In genomic region chr18:14940738-14941137, GRCh38 we compare ENCODE assay signal across 28 cellular contexts.
"Had no signal": no experiment of that assay in that cellular context is flagged by ENCODE, and none has a peak within 500 bp of the region (broad histone marks: within the 10 kb centered on the region; RNA-seq: fewer than 3 reads in every experiment).

No MANE protein-coding gene starts in this region.

- DNase-seq: activated B cell treated with CpG ODN at 0.5 μM for 24 hours; activated CD4-positive, alpha-beta T cell treated with anti-CD3 and anti-CD28 coated beads for 48 hours; activated CD4-positive, alpha-beta T cell treated with anti-CD3 and anti-CD28 coated beads, Interleukin-2, amount 50 U/mL, for 1 hour; activated CD4-positive, alpha-beta T cell treated with anti-CD3 and anti-CD28 coated beads, Interleukin-2, amount 50 U/mL, for 48 hours; activated CD8-positive, alpha-beta memory T cell treated with anti-CD3 and anti-CD28 coated beads, Interleukin-2, amount 50 U/mL, for 48 hours; activated CD8-positive, alpha-beta T cell treated with anti-CD3 and anti-CD28 coated beads for 36 hours; activated effector memory CD4-positive, alpha-beta T cell treated with Interleukin-2 at 50 U/mL for 16 hours; activated gamma-delta T cell treated with Interleukin-2 at 50 U/mL for 16 hours; activated naive CD4-positive, alpha-beta T cell treated with anti-CD3 and anti-CD28 coated beads, Interleukin-2, amount 50 U/mL, for 16 hours; activated naive CD4-positive, alpha-beta T cell treated with Interleukin-2 at 50 U/mL for 16 hours; activated T-cell treated with anti-CD3 and anti-CD28 coated beads for 4 hours; activated T-cell treated with anti-CD3 and anti-CD28 coated beads, Interleukin-2, amount 50 U/mL, for 24 hours; activated T-cell treated with anti-CD3 and anti-CD28 coated beads, Interleukin-2, amount 50 U/mL, for 72 hours; amniotic stem cell; anterior cingulate cortex; brain microvascular endothelial cell; caudate nucleus; effector CD8-positive, alpha-beta T cell; esophagus squamous epithelium; foreskin melanocyte; heart right ventricle; T-helper 1 cell; T-helper 17 cell; T1000; WERI-Rb-1 had no signal

- H3K4me3 ChIP-seq: esophagus squamous epithelium, gastroesophageal sphincter, heart right ventricle had no signal

- H3K9me3 ChIP-seq: esophagus squamous epithelium, gastroesophageal sphincter, heart right ventricle had no signal

- H3K36me3 ChIP-seq: brain microvascular endothelial cell, esophagus squamous epithelium, gastroesophageal sphincter, heart right ventricle, WERI-Rb-1 had no signal

- H3K27ac ChIP-seq: brain microvascular endothelial cell, epithelial cell of prostate, esophagus squamous epithelium, gastroesophageal sphincter, heart right ventricle, WERI-Rb-1 had no signal

- H3K4me1 ChIP-seq: esophagus squamous epithelium, gastroesophageal sphincter, heart right ventricle had no signal

- ATAC-seq: activated CD4-positive, CD25-positive, alpha-beta regulatory T cell treated with anti-CD3 and anti-CD28 coated beads, Interleukin-2, amount 50 U/mL, for 24 hours; activated CD8-positive, alpha-beta T cell treated with anti-CD3 and anti-CD28 coated beads for 36 hours; activated T-cell treated with anti-CD3 and anti-CD28 coated beads, Interleukin-2, amount 50 U/mL, for 72 hours; gastroesophageal sphincter; heart right ventricle; T-helper 17 cell had no signal

- H3K27me3 ChIP-seq: brain microvascular endothelial cell, esophagus squamous epithelium had no signal
